Comparison of ENCODE assay signal across 16 cellular contexts in the genomic region with DNA sequence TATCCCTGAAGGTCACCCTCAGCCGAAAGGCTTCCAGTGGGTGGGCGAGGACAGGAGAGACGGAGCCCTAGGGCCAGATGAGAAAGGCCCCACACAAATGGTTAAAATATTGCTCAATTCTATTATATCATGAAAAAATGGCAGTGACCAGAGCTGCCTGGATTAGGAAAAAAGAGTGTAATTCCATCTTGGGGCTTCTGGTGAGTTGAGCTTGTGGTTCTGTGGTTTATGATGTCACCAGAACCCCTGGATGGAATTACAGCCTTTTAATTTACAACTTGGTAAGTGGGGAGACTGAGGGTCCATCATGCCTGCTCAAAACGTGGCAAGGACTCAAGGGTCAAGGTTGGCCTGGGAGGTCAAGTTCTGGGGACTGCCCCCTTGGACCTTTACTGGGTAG.
"Had no signal": no experiment of that assay in that cellular context is flagged by ENCODE, and none has a peak within 500 bp of the region (broad histone marks: within the 10 kb centered on the region; RNA-seq: fewer than 3 reads in every experiment).

No MANE protein-coding gene starts in this region.

- H3K4me1 ChIP-seq: heart right ventricle, right lobe of liver had no signal

- H3K27ac Mint-ChIP-seq: brain; mesothelial cell of epicardium; stimulated activated naive CD8-positive, alpha-beta T cell treated with anti-CD3 and anti-CD28 coated beads, Interleukin-15, Interleukin-2, amounts not matched to agents 100 ng/mL and 50 ng/mL, for 24 hours; T-helper 2 cell treated with Interferon-gamma antibody and Interleukin-4, amounts not matched to agents 5 μg/mL and 100 μg/mL, for 36 hours; type B pancreatic cell had no signal

- H3K27me3 ChIP-seq: heart right ventricle, right lobe of liver had no signal

- H3K9me3 Mint-ChIP-seq: mesothelial cell of epicardium; stimulated activated naive CD8-positive, alpha-beta T cell treated with anti-CD3 and anti-CD28 coated beads, Interleukin-15, Interleukin-2, amounts not matched to agents 100 ng/mL and 50 ng/mL, for 24 hours; T-helper 2 cell treated with Interferon-gamma antibody and Interleukin-4, amounts not matched to agents 5 μg/mL and 100 μg/mL, for 36 hours; type B pancreatic cell had no signal

- H3K36me3 Mint-ChIP-seq: brain, mesothelial cell of epicardium, type B pancreatic cell had no signal

- H3K36me3 ChIP-seq: heart right ventricle, right lobe of liver had no signal

- H3K4me3 Mint-ChIP-seq: brain; mesothelial cell of epicardium; stimulated activated naive CD8-positive, alpha-beta T cell treated with anti-CD3 and anti-CD28 coated beads, Interleukin-15, Interleukin-2, amounts not matched to agents 100 ng/mL and 50 ng/mL, for 24 hours; T-helper 2 cell treated with Interferon-gamma antibody and Interleukin-4, amounts not matched to agents 5 μg/mL and 100 μg/mL, for 36 hours; type B pancreatic cell had no signal

- H3K9me3 ChIP-seq: right lobe of liver had no signal

- DNase-seq: activated CD4-positive, alpha-beta T cell treated with anti-CD3 and anti-CD28 coated beads, Interleukin-2, amount 50 U/mL, for 1 hour; activated CD8-positive, alpha-beta memory T cell treated with anti-CD3 and anti-CD28 coated beads for 24 hours; activated naive CD4-positive, alpha-beta T cell; central memory CD4-positive, alpha-beta T cell; cortex of kidney; effector CD4-positive, alpha-beta T cell; heart right ventricle; right lobe of liver had no signal

- H3K4me3 ChIP-seq: heart right ventricle, lung, right lobe of liver had no signal

- H3K4me1 Mint-ChIP-seq: brain, mesothelial cell of epicardium had no signal

- FAIRE-seq: endothelial cell of umbilical vein, frontal cortex had no signal

- H3K27ac ChIP-seq: heart right ventricle, right lobe of liver had no signal

- ATAC-seq: heart right ventricle, right lobe of liver had no signal
